ENCODE assay signal across 9 cellular contexts in the genomic region with DNA sequence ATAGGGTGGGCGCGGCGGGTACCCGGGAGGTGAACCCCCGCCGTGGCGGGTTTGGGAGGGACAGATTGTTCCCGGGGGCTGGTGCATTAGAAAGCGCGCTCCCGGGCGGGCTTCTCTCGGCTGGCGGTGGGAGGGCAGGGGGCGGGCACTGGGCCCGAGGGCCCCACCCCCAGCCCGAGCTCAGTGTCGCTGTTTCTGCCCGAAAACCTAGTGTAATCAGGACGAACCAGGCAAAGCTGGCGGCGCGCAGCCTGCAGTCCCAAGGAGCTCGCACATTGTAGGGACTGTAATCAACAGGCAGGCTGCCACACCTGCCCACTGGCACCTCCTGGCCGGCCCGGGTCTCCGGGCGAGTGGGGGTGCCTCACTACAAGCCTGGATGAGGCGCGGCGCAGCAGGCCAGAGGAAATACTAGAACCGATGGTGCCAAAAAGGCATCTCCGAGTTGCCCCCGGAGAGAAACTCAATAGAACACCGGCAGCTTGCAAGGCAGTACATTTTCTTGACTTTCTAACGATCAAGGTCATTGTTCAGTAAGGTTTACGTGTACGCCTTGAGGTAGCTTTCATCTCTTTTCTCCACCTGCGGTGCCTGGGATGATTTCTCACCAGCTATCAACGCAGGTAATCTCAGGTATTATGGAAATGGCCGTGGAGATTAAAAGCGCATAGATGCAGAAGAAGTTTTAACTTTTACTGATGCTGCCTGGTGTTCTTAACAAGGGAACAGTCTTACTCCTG. TPM values are rescaled to one million over a fixed set of nuclear protein-coding genes. Genes with fewer than 3 reads are reported as not detected.
A peak's percentile ranks its signal among the peaks of the same experiment; 100 is the strongest.
DNase-seq lines count a peak whose midpoint lies in the region; ATAC-seq and TF ChIP-seq lines count a peak whose summit lies in the region.
"Had no signal": no experiment of that assay in that cellular context is flagged by ENCODE, and none has a peak within 500 bp of the region (broad histone marks: within the 10 kb centered on the region; RNA-seq: fewer than 3 reads in every experiment).

No MANE protein-coding gene starts in this region.

- no peaks in the 10 kb centered on the region for H3K9me3 ChIP-seq in OCI-LY1 (ENCODE audit: low read length)
- no peaks in the 10 kb centered on the region for H3K9me3 ChIP-seq in tibial artery

- H3K27ac ChIP-seq in OCI-LY1 (ENCODE audit: low read depth, low read length, poor library complexity, severe bottlenecking), result no peak overlapping the region
- H3K27ac ChIP-seq in foreskin keratinocyte, result no peak overlapping the region
- H3K27ac ChIP-seq in tibial artery, result peak overlapping the region; percentile 38

- H3K4me1 ChIP-seq in OCI-LY1 (ENCODE audit: insufficient read depth, low read length, severe bottlenecking) (peaks cover 13% of the 10 kb centered on the region), foreskin keratinocyte (no peaks in the 10 kb centered on the region), tibial artery (peaks cover 0 to 23% (median 16%) of the 10 kb centered on the region in 4 donors)

- TF ChIP-seq CTCF in OCI-LY1 (IDR thresholded peaks at IDR 0.05; ENCODE audit: low read length) (no peak), foreskin keratinocyte (conservative IDR thresholded peaks at IDR 0.05) (no peak), omental fat pad (IDR thresholded peaks at IDR 0.05) (no peak), tibial artery (IDR thresholded peaks at IDR 0.05) (no peak)

- no peaks in the 10 kb centered on the region for H3K4me1 Mint-ChIP-seq in activated T-helper 1 cell treated with anti-CD3 and anti-CD28 coated beads, Interleukin-12 subunit alpha, Interleukin-12 subunit beta, Interleukin-2, Interleukin-4 antibody, amounts not matched to agents 30 ng/mL and 10 ng/mL and 1 ng/mL, durations not matched to agents 14 hours and 24 hours and 36 hours (ENCODE audit: low read depth)

- no peaks in the 10 kb centered on the region for H3K9me3 Mint-ChIP-seq in activated T-helper 1 cell treated with anti-CD3 and anti-CD28 coated beads, Interleukin-12 subunit alpha, Interleukin-12 subunit beta, Interleukin-2, Interleukin-4 antibody, amounts not matched to agents 30 ng/mL and 10 ng/mL and 1 ng/mL, durations not matched to agents 14 hours and 24 hours and 36 hours

- peak overlapping the region; percentile 79 for H3K4me3 Mint-ChIP-seq in activated T-helper 1 cell treated with anti-CD3 and anti-CD28 coated beads, Interleukin-12 subunit alpha, Interleukin-12 subunit beta, Interleukin-2, Interleukin-4 antibody, amounts not matched to agents 30 ng/mL and 10 ng/mL and 1 ng/mL, durations not matched to agents 14 hours and 24 hours and 36 hours

- no peaks in the 10 kb centered on the region for H3F3A ChIP-seq in OCI-LY1 (ENCODE audit: insufficient read depth, low read length)

- ATAC-seq in HG02798 (IDR thresholded peaks at IDR 0.05; ENCODE audit: poor library complexity, unreplicated experiment) (peak; percentile 55), foreskin keratinocyte (peak; percentile 65), omental fat pad (ENCODE audit: low FRiP score) (peak; percentile 75), GM19328 (IDR thresholded peaks at IDR 0.05; ENCODE audit: unreplicated experiment) (no peak)

- peak overlapping the region; percentile 71 for H3K4me3 ChIP-seq in OCI-LY1 (ENCODE audit: low read depth, low read length, poor library complexity, severe bottlenecking)
- H3K4me3 ChIP-seq in tibial artery, result peak overlapping the region; percentile 60 to 65

- intact Hi-C loops in activated T-helper 1 cell treated with anti-CD3 and anti-CD28 coated beads, Interleukin-12 subunit alpha, Interleukin-12 subunit beta, Interleukin-2, Interleukin-4 antibody, amounts not matched to agents 30 ng/mL and 10 ng/mL and 1 ng/mL, durations not matched to agents 14 hours and 24 hours and 36 hours (cut with micrococcal nuclease), result loop anchor here (1.0 to 10.0 kb wide), 2 partner anchors 34 to 336 kb away; a partner anchor contains a TSS
- intact Hi-C loops in tibial artery (cut with DNase I; ENCODE audit: low total_unique reads), result loop anchor here (10.0 kb wide), 1 partner anchor 216 kb away; no protein-coding TSS in a partner anchor

- H3K27ac Mint-ChIP-seq in activated T-helper 1 cell treated with anti-CD3 and anti-CD28 coated beads, Interleukin-12 subunit alpha, Interleukin-12 subunit beta, Interleukin-2, Interleukin-4 antibody, amounts not matched to agents 30 ng/mL and 10 ng/mL and 1 ng/mL, durations not matched to agents 14 hours and 24 hours and 36 hours, result no peak overlapping the region

- peak overlapping the region; percentile 43 for H3K9ac ChIP-seq in OCI-LY1 (ENCODE audit: low read length)

- H2AFZ ChIP-seq in OCI-LY1 (ENCODE audit: low read length), result peak overlapping the region; percentile 82

- DNase-seq in DMS 273 treated with DMSO at 0.1 percent for 48 hours (lab: John Stamatoyannopoulos, UW) (peak; percentile 5), foreskin keratinocyte (peak in 1 of 2 donors; percentile 9), omental fat pad (ENCODE audit: low spot score) (no peak), tibial artery (peak; percentile 28 to 70)
- peak; percentile 46 for DNase-seq in activated T-helper 1 cell treated with anti-CD3 and anti-CD28 coated beads, Interleukin-12 subunit alpha, Interleukin-12 subunit beta, Interleukin-2, Interleukin-4 antibody, amounts not matched to agents 30 ng/mL and 10 ng/mL and 1 ng/mL, durations not matched to agents 14 hours and 24 hours and 36 hours (ENCODE audit: low spot score)

- H3K36me3 Mint-ChIP-seq in activated T-helper 1 cell treated with anti-CD3 and anti-CD28 coated beads, Interleukin-12 subunit alpha, Interleukin-12 subunit beta, Interleukin-2, Interleukin-4 antibody, amounts not matched to agents 30 ng/mL and 10 ng/mL and 1 ng/mL, durations not matched to agents 14 hours and 24 hours and 36 hours (ENCODE audit: low read depth), result no peaks in the 10 kb centered on the region

- no peaks in the 10 kb centered on the region for H3K9me2 ChIP-seq in OCI-LY1 (ENCODE audit: low read depth, low read length)

- peak overlapping the region; percentile 98 for H3K4me2 ChIP-seq in OCI-LY1 (ENCODE audit: low read length)

- peaks cover 68% of the 10 kb centered on the region for H3K27me3 Mint-ChIP-seq in activated T-helper 1 cell treated with anti-CD3 and anti-CD28 coated beads, Interleukin-12 subunit alpha, Interleukin-12 subunit beta, Interleukin-2, Interleukin-4 antibody, amounts not matched to agents 30 ng/mL and 10 ng/mL and 1 ng/mL, durations not matched to agents 14 hours and 24 hours and 36 hours (ENCODE audit: insufficient read depth)

- no peaks in the 10 kb centered on the region for H4K20me1 ChIP-seq in OCI-LY1 (ENCODE audit: insufficient read depth, low read length)

- H3K27me3 ChIP-seq in OCI-LY1 (ENCODE audit: insufficient read depth, low read length) (0 out of 2 replicates have a peak, but pooled peaks cover 6% of the 10 kb centered on the region), foreskin keratinocyte (peaks cover 99% of the 10 kb centered on the region), tibial artery (peaks cover 0 to 13% of the 10 kb centered on the region in 2 donors)

- H3K79me2 ChIP-seq in OCI-LY1 (ENCODE audit: insufficient read depth, low read length), result no peaks in the 10 kb centered on the region

- H3K36me3 ChIP-seq in OCI-LY1 (ENCODE audit: insufficient read depth, low read length) (no peaks in the 10 kb centered on the region), tibial artery (no peaks in the 10 kb centered on the region)

RNA-seq across cellular contexts. Expression of a gene that starts 0.8 kb away (rescaled TPM):
- total RNA-seq in activated T-helper 1 cell treated with anti-CD3 and anti-CD28 coated beads, Interleukin-12 subunit alpha, Interleukin-12 subunit beta, Interleukin-2, Interleukin-4 antibody, amounts not matched to agents 30 ng/mL and 10 ng/mL and 1 ng/mL, durations not matched to agents 14 hours and 24 hours and 36 hours, result not detected in 2 replicates
- total RNA-seq in foreskin keratinocyte, result 0.28 and 0.58 TPM in 2 replicates
- 0.09 and 0.16 TPM in 2 replicates for polyA plus RNA-seq in foreskin keratinocyte
- total RNA-seq in omental fat pad, result 1 to 10 TPM; 1.1 to 3.5 (median 1.4) TPM
- total RNA-seq: T-helper 1 cell treated with Interleukin-12 subunit alpha and Interleukin-12 subunit beta and Interleukin-4 antibody, amounts not matched to agents 30 ng/mL and 1 ng/mL, for 36 hours had no signal

RNA-seq across cellular contexts. Expression of a gene that starts 33.7 kb away (rescaled TPM):
- total RNA-seq in activated T-helper 1 cell treated with anti-CD3 and anti-CD28 coated beads, Interleukin-12 subunit alpha, Interleukin-12 subunit beta, Interleukin-2, Interleukin-4 antibody, amounts not matched to agents 30 ng/mL and 10 ng/mL and 1 ng/mL, durations not matched to agents 14 hours and 24 hours and 36 hours, result 50.7 and 51.3 TPM in 2 replicates
- 43.6 and 55.5 TPM in 2 replicates for total RNA-seq in foreskin keratinocyte
- 35.9 and 69.3 TPM in 2 replicates for polyA plus RNA-seq in foreskin keratinocyte
- 100 to 1,000 TPM in 1 of 4 donors, 10 to 100 TPM in 3; 53.6 to 113 (median 81.9) TPM for total RNA-seq in omental fat pad

Comparison
In these comparisons a context has a peak if more than half of its experiments do, and no peak if none do; other contexts are left out.
1. H3K27ac ChIP-seq: peak in tibial artery (2 of 2); none in OCI-LY1 (single experiment) and foreskin keratinocyte (single experiment).